2 cellular contexts compared by ENCODE assay signal in the genomic region with DNA sequence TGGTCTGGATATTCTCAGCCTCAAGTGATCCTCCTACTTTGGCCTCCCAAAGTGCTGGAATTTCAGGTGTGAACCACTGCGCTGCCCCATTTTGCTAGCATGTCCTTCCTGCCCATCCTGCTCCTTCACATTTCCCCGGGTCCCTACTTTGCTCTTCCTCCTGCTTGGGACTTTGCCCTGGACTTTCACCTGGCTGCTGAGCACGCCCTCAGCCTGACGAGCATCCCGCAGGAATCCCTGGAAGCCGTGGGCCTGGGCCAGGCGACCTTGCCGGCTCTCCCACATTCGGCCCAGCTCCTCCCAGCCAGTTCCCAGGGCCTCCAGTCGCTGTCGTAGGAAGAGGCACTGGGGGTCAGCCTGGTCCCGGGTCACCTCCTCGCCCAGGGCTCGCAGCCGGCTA.
TF ChIP-seq lines count a peak whose summit lies in the region.

No MANE protein-coding gene starts in this region.

TF ChIP-seq in K562, 482 proteins besides CTCF, POLR2A, EP300 and RAD21:
- TF ChIP-seq BMI1 (IDR thresholded peaks at IDR 0.05; ENCODE audit: low read length) (no peak), AFF1 (IDR thresholded peaks at IDR 0.05; ENCODE audit: low read depth in 1 of 2, partially characterized antibody in 2 of 2) (no peak), ZNF609 (CRISPR knock-in tag; IDR thresholded peaks at IDR 0.05; ENCODE audit: borderline replicate concordance) (no peak), CEBPG (CRISPR knock-in tag; IDR thresholded peaks at IDR 0.05) (no peak), CEBPG (tag; conservative IDR thresholded peaks at IDR 0.05 in 1 of 2, IDR thresholded peaks at IDR 0.05 in 1 of 2) (no peak), RFX5 (IDR thresholded peaks at IDR 0.05; ENCODE audit: low read depth, low read length) (no peak)
- TF ChIP-seq, protein P1, sequence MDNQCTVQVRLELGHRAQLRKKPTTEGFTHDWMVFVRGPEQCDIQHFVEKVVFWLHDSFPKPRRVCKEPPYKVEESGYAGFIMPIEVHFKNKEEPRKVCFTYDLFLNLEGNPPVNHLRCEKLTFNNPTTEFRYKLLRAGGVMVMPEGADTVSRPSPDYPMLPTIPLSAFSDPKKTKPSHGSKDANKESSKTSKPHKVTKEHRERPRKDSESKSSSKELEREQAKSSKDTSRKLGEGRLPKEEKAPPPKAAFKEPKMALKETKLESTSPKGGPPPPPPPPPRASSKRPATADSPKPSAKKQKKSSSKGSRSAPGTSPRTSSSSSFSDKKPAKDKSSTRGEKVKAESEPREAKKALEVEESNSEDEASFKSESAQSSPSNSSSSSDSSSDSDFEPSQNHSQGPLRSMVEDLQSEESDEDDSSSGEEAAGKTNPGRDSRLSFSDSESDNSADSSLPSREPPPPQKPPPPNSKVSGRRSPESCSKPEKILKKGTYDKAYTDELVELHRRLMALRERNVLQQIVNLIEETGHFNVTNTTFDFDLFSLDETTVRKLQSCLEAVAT (IDR thresholded peaks at IDR 0.05) = no peak
- TF ChIP-seq, protein P2, sequence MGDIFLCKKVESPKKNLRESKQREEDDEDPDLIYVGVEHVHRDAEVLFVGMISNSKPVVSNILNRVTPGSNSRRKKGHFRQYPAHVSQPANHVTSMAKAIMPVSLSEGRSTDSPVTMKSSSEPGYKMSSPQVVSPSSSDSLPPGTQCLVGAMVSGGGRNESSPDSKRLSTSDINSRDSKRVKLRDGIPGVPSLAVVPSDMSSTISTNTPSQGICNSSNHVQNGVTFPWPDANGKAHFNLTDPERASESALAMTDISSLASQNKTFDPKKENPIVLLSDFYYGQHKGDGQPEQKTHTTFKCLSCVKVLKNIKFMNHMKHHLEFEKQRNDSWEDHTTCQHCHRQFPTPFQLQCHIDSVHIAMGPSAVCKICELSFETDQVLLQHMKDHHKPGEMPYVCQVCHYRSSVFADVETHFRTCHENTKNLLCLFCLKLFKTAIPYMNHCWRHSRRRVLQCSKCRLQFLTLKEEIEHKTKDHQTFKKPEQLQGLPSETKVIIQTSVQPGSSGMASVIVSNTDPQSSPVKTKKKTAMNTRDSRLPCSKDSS (IDR thresholded peaks at IDR 0.05; ENCODE audit: low read depth, partially characterized antibody) = no peak

TF ChIP-seq in liver, 16 proteins besides CTCF, POLR2A, EP300 and RAD21:
- TF ChIP-seq SP1 (IDR thresholded peaks at IDR 0.05) = no peak
- TF ChIP-seq JUND (IDR thresholded peaks at IDR 0.05) = no peak
- peak; percentile 39 to 70 for TF ChIP-seq HNF4A (conservative IDR thresholded peaks at IDR 0.05)
